In genomic region chr5:156181656-156182055, GRCh38 we compare ENCODE assay signal across 2 cellular contexts.
TF ChIP-seq lines count a peak whose summit lies in the region.

No MANE protein-coding gene starts in this region.

TF ChIP-seq in A549, 52 proteins besides CTCF, POLR2A, EP300 and RAD21 (continued from another document):
- TF ChIP-seq PBX3 (IDR thresholded peaks at IDR 0.05), result peak; percentile 73; the same call in 1 of the 2 replicates
- no peak for TF ChIP-seq CBX2 (IDR thresholded peaks at IDR 0.05; ENCODE audit: borderline replicate concordance, low read depth)
- no peak for TF ChIP-seq HOXB13 (CRISPR knock-in tag; IDR thresholded peaks at IDR 0.05; ENCODE audit: low read depth)
- TF ChIP-seq FOXS1 (CRISPR knock-in tag; IDR thresholded peaks at IDR 0.05), result peak; percentile 66; the same call in 1 of the 2 replicates
- TF ChIP-seq NFE2L2 (conservative IDR thresholded peaks at IDR 0.05; ENCODE audit: low read length), result no peak
- peak; percentile 52 for TF ChIP-seq SMC3 (IDR thresholded peaks at IDR 0.05)
- no peak for TF ChIP-seq EHMT2 (IDR thresholded peaks at IDR 0.05; ENCODE audit: low read depth)
- peak; percentile 46 to 73; a peak in 2 of 4 replicates for TF ChIP-seq CEBPB (IDR thresholded peaks at IDR 0.05)
- TF ChIP-seq HDAC2 (IDR thresholded peaks at IDR 0.05), result no peak
- peak; percentile 48 for TF ChIP-seq MAFK (IDR thresholded peaks at IDR 0.05; ENCODE audit: partially characterized antibody)
- TF ChIP-seq PHF8 (IDR thresholded peaks at IDR 0.05; ENCODE audit: borderline replicate concordance, low read depth), result no peak
- TF ChIP-seq BCL3 (IDR thresholded peaks at IDR 0.05), result peak; percentile 71; the same call in 1 of the 3 replicates
- TF ChIP-seq E2F6 (IDR thresholded peaks at IDR 0.05; ENCODE audit: borderline replicate concordance, low read depth), result 0 out of 2 replicates have a peak, but pooled peaks have one; percentile 22
- TF ChIP-seq FOSL2 (IDR thresholded peaks at IDR 0.05), result peak; percentile 22; the same call in 1 of the 2 replicates
- TF ChIP-seq FOSL2 (CRISPR knock-in tag; IDR thresholded peaks at IDR 0.05), result peak; percentile 70
- TF ChIP-seq BHLHE40 (IDR thresholded peaks at IDR 0.05; ENCODE audit: low read depth, low read length), result no peak
- TF ChIP-seq KDM1A (IDR thresholded peaks at IDR 0.05; ENCODE audit: low read depth), result no peak
- no peak for TF ChIP-seq TFCP2L1 (CRISPR knock-in tag; IDR thresholded peaks at IDR 0.05)
- peak; percentile 96 for TF ChIP-seq GATA3 (IDR thresholded peaks at IDR 0.05; ENCODE audit: borderline replicate concordance)
- peak; percentile 85 for TF ChIP-seq JUNB (IDR thresholded peaks at IDR 0.05)
- TF ChIP-seq HOXB5 (CRISPR knock-in tag; IDR thresholded peaks at IDR 0.05), result 0 out of 2 replicates have a peak, but pooled peaks have one; percentile 14
- no peak for TF ChIP-seq NR3C1 (IDR thresholded peaks at IDR 0.05)
- peak; percentile 79 to 88; a peak in 4 of 5 replicates for TF ChIP-seq JUN (IDR thresholded peaks at IDR 0.05)
TF ChIP-seq in A549: peak in this region for 13.

TF ChIP-seq in IMR-90, 13 proteins besides CTCF, POLR2A, EP300 and RAD21 (continued from another document):
- TF ChIP-seq CEBPB (IDR thresholded peaks at IDR 0.05; ENCODE audit: low read depth, low read length) (no peak), NFE2L2 (IDR thresholded peaks at IDR 0.05; ENCODE audit: low read depth, low read length) (no peak), MXI1 (IDR thresholded peaks at IDR 0.05; ENCODE audit: borderline replicate concordance, low read depth, low read length) (no peak), BHLHE40 (IDR thresholded peaks at IDR 0.05; ENCODE audit: low read depth, low read length) (no peak), SMC3 (IDR thresholded peaks at IDR 0.05; ENCODE audit: low read depth, low read length) (no peak), MAFK (IDR thresholded peaks at IDR 0.05; ENCODE audit: low read depth, low read length) (no peak)
